ENCODE assay signal across 9 cellular contexts in genomic region chr13:30720470-30720869, GRCh38.
A peak's percentile ranks its signal among the peaks of the same experiment; 100 is the strongest.
DNase-seq lines count a peak whose midpoint lies in the region; ATAC-seq lines count a peak whose summit lies in the region.
"Had no signal": no experiment of that assay in that cellular context is flagged by ENCODE, and none has a peak within 500 bp of the region (broad histone marks: within the 10 kb centered on the region; RNA-seq: fewer than 3 reads in every experiment).

No MANE protein-coding gene starts in this region.

- peak; percentile 63 for ATAC-seq in GM19035 (IDR thresholded peaks at IDR 0.05; ENCODE audit: unreplicated experiment)
- ATAC-seq in HG02973 (IDR thresholded peaks at IDR 0.05; ENCODE audit: unreplicated experiment): peak; percentile 58
- ATAC-seq in stimulated activated effector memory CD8-positive, alpha-beta T cell treated with anti-CD3 and anti-CD28 coated beads, Interleukin-12 subunit alpha, Interleukin-12 subunit beta, amount 100 ng/mL, for 72 hours: peak; percentile 87
- no peak for ATAC-seq in GM19397 (IDR thresholded peaks at IDR 0.05; ENCODE audit: unreplicated experiment)

- H3K4me3 Mint-ChIP-seq in stimulated activated effector memory CD8-positive, alpha-beta T cell treated with anti-CD3 and anti-CD28 coated beads, Interleukin-12 subunit alpha, Interleukin-12 subunit beta, amount 100 ng/mL, for 72 hours: no peak overlapping the region

- H3K4me1 Mint-ChIP-seq in stimulated activated effector memory CD8-positive, alpha-beta T cell treated with anti-CD3 and anti-CD28 coated beads, Interleukin-12 subunit alpha, Interleukin-12 subunit beta, amount 100 ng/mL, for 72 hours: peaks cover 18% of the 10 kb centered on the region

- H3K27me3 ChIP-seq in HAP-1 (ENCODE audit: low read depth): no peaks in the 10 kb centered on the region

- DNase-seq in OCI-M1 (lab: John Stamatoyannopoulos, UW) (peak; percentile 5), DMS153 treated with DMSO at 0.1 percent for 48 hours (lab: John Stamatoyannopoulos, UW; ENCODE audit: unreplicated experiment) (no peak), activated gamma-delta T cell treated with Interleukin-2 at 50 U/mL for 16 hours (no peak), HAP-1 (ENCODE audit: low spot score in 2 of 2) (no peak)
- DNase-seq in stimulated activated effector memory CD8-positive, alpha-beta T cell treated with anti-CD3 and anti-CD28 coated beads, Interleukin-12 subunit alpha, Interleukin-12 subunit beta, amount 100 ng/mL, for 72 hours (ENCODE audit: low spot score in 2 of 2): no peak
- DNase-seq: NCI-H226 had no signal

- H3K4me1 ChIP-seq in HAP-1: no peaks in the 10 kb centered on the region

- in situ Hi-C loops in HAP-1 (cut with MboI; ENCODE audit: low sequenced_read_pairs): no loop called here

- H3K9me3 Mint-ChIP-seq in stimulated activated effector memory CD8-positive, alpha-beta T cell treated with anti-CD3 and anti-CD28 coated beads, Interleukin-12 subunit alpha, Interleukin-12 subunit beta, amount 100 ng/mL, for 72 hours: peaks cover 4% of the 10 kb centered on the region

- H3K36me3 ChIP-seq in HAP-1 (replicated peaks): no peaks in the 10 kb centered on the region

- H3K9me3 ChIP-seq in HAP-1: no peaks in the 10 kb centered on the region

- H3K4me3 ChIP-seq in HAP-1: no peak overlapping the region

- no peaks in the 10 kb centered on the region for H3K36me3 Mint-ChIP-seq in stimulated activated effector memory CD8-positive, alpha-beta T cell treated with anti-CD3 and anti-CD28 coated beads, Interleukin-12 subunit alpha, Interleukin-12 subunit beta, amount 100 ng/mL, for 72 hours

- peak overlapping the region; percentile 21 for H3K27ac Mint-ChIP-seq in stimulated activated effector memory CD8-positive, alpha-beta T cell treated with anti-CD3 and anti-CD28 coated beads, Interleukin-12 subunit alpha, Interleukin-12 subunit beta, amount 100 ng/mL, for 72 hours
